17 cellular contexts compared by ENCODE assay signal in genomic region chr16:87822571-87822970, GRCh38. TPM values are rescaled to one million over a fixed set of nuclear protein-coding genes. Genes with fewer than 3 reads are reported as not detected.
DNase-seq lines count a peak whose midpoint lies in the region; ATAC-seq and TF ChIP-seq lines count a peak whose summit lies in the region.
"Had no signal": no experiment of that assay in that cellular context is flagged by ENCODE, and none has a peak within 500 bp of the region (broad histone marks: within the 10 kb centered on the region; RNA-seq: fewer than 3 reads in every experiment).

No MANE protein-coding gene starts in this region.

- H3K14ac ChIP-seq in IMR-90 (replicated peaks; ENCODE audit: low read depth, low read length) = no peak overlapping the region

- H3K27ac Mint-ChIP-seq in Caco-2 (ENCODE audit: unreplicated experiment) = peak overlapping the region; percentile 47
- peak overlapping the region; percentile 78 for H3K27ac Mint-ChIP-seq in neural crest cell (ENCODE audit: unreplicated experiment)
- H3K27ac Mint-ChIP-seq: B cell had no signal

- H3K18ac ChIP-seq in IMR-90 (ENCODE audit: low read depth, low read length) = no peak overlapping the region

- BruUV-seq in Caco-2 (replicated peaks; lab: Mats Ljungman, UMichigan) (no TSS peak), IMR-90 (replicated peaks; lab: Mats Ljungman, UMichigan) (no TSS peak)

- TF ChIP-seq POLR2A in IMR-90 (IDR thresholded peaks at IDR 0.05; ENCODE audit: low read depth, low read length) = no peak

- H3K9ac ChIP-seq in IMR-90 (ENCODE audit: low read depth, low read length) = no peak overlapping the region

- peak overlapping the region; percentile 63 for H2AFZ ChIP-seq in IMR-90 (replicated peaks; ENCODE audit: low read length, poor library complexity)

- H3K4me3 Mint-ChIP-seq in Caco-2 (ENCODE audit: unreplicated experiment) (no peak overlapping the region), neural crest cell (peak overlapping the region; percentile 12)
- H3K4me3 Mint-ChIP-seq: B cell, IgD-negative memory B cell had no signal

- H3K4me3 ChIP-seq in Caco-2 (ENCODE audit: low read depth, low read length) (no peak overlapping the region), IMR-90 (ENCODE audit: insufficient read depth, low read depth, low read length) (no peak overlapping the region), ectodermal cell (ENCODE audit: insufficient read depth, low read depth, low read length) (no peak overlapping the region)
- H3K4me3 ChIP-seq: SJSA1, spleen had no signal

- TF ChIP-seq CTCF in Caco-2 (IDR thresholded peaks at IDR 0.05; ENCODE audit: insufficient read depth in 1 of 2, low read depth in 1 of 2, low read length in 1 of 2, severe bottlenecking in 1 of 2, unreplicated experiment in 1 of 2) (no peak), IMR-90 (conservative IDR thresholded peaks at IDR 0.05; ENCODE audit: low read depth, low read length) (no peak), neural crest cell (conservative IDR thresholded peaks at IDR 0.05) (no peak)

- H2AK5ac ChIP-seq in IMR-90 (ENCODE audit: low read depth, low read length) = no peak overlapping the region

- no peak overlapping the region for H2BK20ac ChIP-seq in IMR-90 (ENCODE audit: low read depth, low read length)

- no peak overlapping the region for H4K8ac ChIP-seq in IMR-90 (ENCODE audit: low read depth in 2 of 2, low read length in 2 of 2)

- H3K27me3 ChIP-seq in Caco-2 (replicated peaks; ENCODE audit: control insufficient read depth, insufficient read depth, low read length) (no peaks in the 10 kb centered on the region), IMR-90 (ENCODE audit: control insufficient read depth, insufficient read depth, low read length) (peaks cover 5% of the 10 kb centered on the region), ectodermal cell (ENCODE audit: control insufficient read depth, insufficient read depth, low read length, poor library complexity, severe bottlenecking) (no peaks in the 10 kb centered on the region)
- H3K27me3 ChIP-seq: SJSA1 had no signal

- peaks cover 24% of the 10 kb centered on the region for H3K4me1 Mint-ChIP-seq in Caco-2 (ENCODE audit: low read depth, unreplicated experiment)
- H3K4me1 Mint-ChIP-seq in neural crest cell = peaks cover 31% of the 10 kb centered on the region

- POLR2A ChIA-PET in Caco-2 (lab: Charles Lee) (no interaction called here), IMR-90 (lab: Charles Lee; ENCODE audit: unreplicated experiment) (no interaction called here)

- no peak overlapping the region for H3K4ac ChIP-seq in IMR-90 (ENCODE audit: low read depth, low read length)

- H2BK120ac ChIP-seq in IMR-90 (ENCODE audit: low read depth, low read length) = no peak overlapping the region

- H4K20me1 ChIP-seq in IMR-90 (ENCODE audit: insufficient read depth, low read length) = no peaks in the 10 kb centered on the region

- ATAC-seq in IMR-90 (ENCODE audit: low read depth) (no peak), HG02798 (IDR thresholded peaks at IDR 0.05; ENCODE audit: poor library complexity, unreplicated experiment) (no peak)

- H2BK5ac ChIP-seq in IMR-90 (ENCODE audit: low read depth, low read length, poor library complexity, severe bottlenecking) = no peak overlapping the region

- WGBS in IMR-90 (ENCODE audit: extremely low coverage in 2 of 2, insufficient read length in 1 of 2), 2 experiments = 58% methylated on average over 14 of the region's 22 CpGs; no CpG with 5 or more reads in 1 of the 2 experiments
- 29 to 34% methylated on average over 22 of the region's 22 CpGs for WGBS in ectodermal cell, 2 experiments

- H2BK15ac ChIP-seq in IMR-90 (ENCODE audit: low read depth, low read length) = no peak overlapping the region

- CTCF ChIA-PET in Caco-2 (lab: Charles Lee) = no interaction called here
- CTCF ChIA-PET in IMR-90 (lab: Yijun Ruan, JAX) = no interaction called here

- no peak overlapping the region for H4K91ac ChIP-seq in IMR-90 (ENCODE audit: insufficient read depth, low read depth, low read length)

- H3K4me1 ChIP-seq in Caco-2 = peaks cover 35% of the 10 kb centered on the region
- no peaks in the 10 kb centered on the region for H3K4me1 ChIP-seq in IMR-90 (ENCODE audit: control insufficient read depth, insufficient read depth, low read length)
- H3K4me1 ChIP-seq in ectodermal cell (ENCODE audit: control insufficient read depth, insufficient read depth, low read length) = peaks cover 47% of the 10 kb centered on the region
- H3K4me1 ChIP-seq: SJSA1 had no signal

- H3K23ac ChIP-seq in IMR-90 (ENCODE audit: low read depth, low read length) = no peak overlapping the region

- no peak overlapping the region for H3K4me2 ChIP-seq in IMR-90 (ENCODE audit: low read depth, low read length)

- H3K27ac ChIP-seq in IMR-90 (ENCODE audit: insufficient read depth, low read length) (no peak overlapping the region), ectodermal cell (ENCODE audit: insufficient read depth, low read depth, low read length, poor library complexity, severe bottlenecking) (peak overlapping the region; percentile 39)
- H3K27ac ChIP-seq: SJSA1, spleen had no signal

- no peak overlapping the region for H4K5ac ChIP-seq in IMR-90 (ENCODE audit: low read depth, low read length)

- dilution Hi-C loops in IMR-90 (cut with HindIII; ENCODE audit: low sequenced_read_pairs, unreplicated experiment) = no loop called here

- H3K9me3 ChIP-seq in Caco-2 (peaks cover 9% of the 10 kb centered on the region), IMR-90 (ENCODE audit: control insufficient read depth, insufficient read depth, low read length) (peaks cover 15% of the 10 kb centered on the region), ectodermal cell (ENCODE audit: control insufficient read depth, low read length) (no peaks in the 10 kb centered on the region)

- H3K56ac ChIP-seq in IMR-90 (ENCODE audit: extremely low read depth, insufficient read depth, low read length) = no peak overlapping the region

- intact Hi-C loops in Caco-2 (cut with micrococcal nuclease; ENCODE audit: unreplicated experiment) (no loop called here), IMR-90 (cut with micrococcal nuclease) (no loop called here)

- H3K27me3 Mint-ChIP-seq in Caco-2 (ENCODE audit: insufficient read depth, unreplicated experiment) (no peaks in the 10 kb centered on the region), neural crest cell (ENCODE audit: low read depth) (peaks cover 6% of the 10 kb centered on the region)
- H3K27me3 Mint-ChIP-seq: IgD-negative memory B cell had no signal

- TF ChIP-seq RAD21 in IMR-90 (IDR thresholded peaks at IDR 0.05; ENCODE audit: low read length) = no peak

- no peaks in the 10 kb centered on the region for H3K9me1 ChIP-seq in IMR-90 (ENCODE audit: insufficient read depth, low read length)

- no peaks in the 10 kb centered on the region for H3K79me1 ChIP-seq in IMR-90 (ENCODE audit: low read depth in 1 of 2, low read length in 2 of 2)

- H3K36me3 ChIP-seq in Caco-2 (ENCODE audit: control insufficient read depth, insufficient read depth, low read length) (no peaks in the 10 kb centered on the region), IMR-90 (ENCODE audit: control insufficient read depth, insufficient read depth, low read length) (no peaks in the 10 kb centered on the region), ectodermal cell (ENCODE audit: control insufficient read depth, insufficient read depth, low read length) (no peaks in the 10 kb centered on the region)
- H3K36me3 ChIP-seq: SJSA1, spleen had no signal

- H2AK9ac ChIP-seq in IMR-90 (replicated peaks; ENCODE audit: low read depth, low read length, poor library complexity) = no peak overlapping the region

- in situ Hi-C loops in IMR-90 (cut with MboI; ENCODE audit: low sequenced_read_pairs) = no loop called here

- H3K36me3 Mint-ChIP-seq in Caco-2 (ENCODE audit: insufficient read depth, unreplicated experiment) = peaks cover 51% of the 10 kb centered on the region
- H3K36me3 Mint-ChIP-seq in neural crest cell (ENCODE audit: low read depth) = no peaks in the 10 kb centered on the region

- DNase-seq in Caco-2 (no peak), IMR-90 (no peak), neural crest cell (ENCODE audit: low read depth, low spot score) (no peak), T-helper 9 cell (no peak)
- DNase-seq in central memory CD4-positive, alpha-beta T cell = no peak
- no peak for DNase-seq in activated effector memory CD4-positive, alpha-beta T cell treated with Interleukin-2 at 50 U/mL for 16 hours
- DNase-seq: activated CD8-positive, alpha-beta memory T cell treated with anti-CD3 and anti-CD28 coated beads for 24 hours; activated gamma-delta T cell; DMS79 treated with DMSO at 0.1 percent for 48 hours; foreskin melanocyte; spleen; stimulated activated naive CD4-positive, alpha-beta T cell treated with Interleukin-2 at 50 U/mL for 16 hours had no signal

- H3K9me3 Mint-ChIP-seq in Caco-2 (ENCODE audit: unreplicated experiment) (peaks cover 10% of the 10 kb centered on the region), neural crest cell (no peaks in the 10 kb centered on the region)
- H3K9me3 Mint-ChIP-seq: IgD-negative memory B cell had no signal

TF ChIP-seq in IMR-90, 13 proteins besides CTCF, POLR2A, EP300 and RAD21:
- TF ChIP-seq BHLHE40 (IDR thresholded peaks at IDR 0.05; ENCODE audit: low read depth, low read length) (no peak), RFX5 (IDR thresholded peaks at IDR 0.05; ENCODE audit: low read depth, low read length) (no peak)

RNA-seq across cellular contexts. Expression of gene SLC7A5, which starts 46.7 kb away (rescaled TPM):
- total RNA-seq in Caco-2 (2022) (495 and 534 TPM in 2 replicates), IMR-90 (2012; rRNA removed) (11.3 and 13.6 TPM in 2 replicates), neural crest cell (40.5 and 41.6 TPM in 2 replicates)
- polyA plus RNA-seq in IMR-90 (2012; rRNA removed) = 87.9 and 101 TPM in 2 replicates
- 70.4 and 146 TPM in 2 replicates for polyA plus RNA-seq in IMR-90 (2012; cell fraction: cytosol; rRNA removed)
- polyA plus RNA-seq in IMR-90 (2012; cell fraction: nucleus; rRNA removed; ENCODE audit: low replicate concordance) = 88.7 and 147 TPM in 2 replicates
- polyA plus RNA-seq in ectodermal cell (2013, experiment 1 of 4) = 32.3 TPM
- 35.9 TPM for polyA plus RNA-seq in ectodermal cell (2013, experiment 2 of 4)
- 23.1 TPM for polyA plus RNA-seq in ectodermal cell (2013, experiment 3 of 4)
- 23.8 TPM for polyA plus RNA-seq in ectodermal cell (2013, experiment 4 of 4)

RNA-seq across cellular contexts. Expression of gene KLHDC4, which starts 56.8 kb away (rescaled TPM):
- total RNA-seq in Caco-2 (2022) = 116 and 117 TPM in 2 replicates
- total RNA-seq in IMR-90 (2012; rRNA removed) = 13.6 and 16.1 TPM in 2 replicates
- polyA plus RNA-seq in IMR-90 (2012; rRNA removed) = 19.0 and 22.9 TPM in 2 replicates
- 19.5 and 22.2 TPM in 2 replicates for polyA plus RNA-seq in IMR-90 (2012; cell fraction: cytosol; rRNA removed)
- polyA plus RNA-seq in IMR-90 (2012; cell fraction: nucleus; rRNA removed; ENCODE audit: low replicate concordance) = 70.1 and 93.8 TPM in 2 replicates
- 47.3 TPM for polyA plus RNA-seq in ectodermal cell (2013, experiment 1 of 4)
- polyA plus RNA-seq in ectodermal cell (2013, experiment 2 of 4) = 42.0 TPM
- polyA plus RNA-seq in ectodermal cell (2013, experiment 3 of 4) = 24.0 TPM
- polyA plus RNA-seq in ectodermal cell (2013, experiment 4 of 4) = 29.9 TPM
- total RNA-seq in neural crest cell = 55.4 and 57.0 TPM in 2 replicates

Comparison
In these comparisons a context has a peak if more than half of its experiments do, and no peak if none do; other contexts are left out.
1. RNA of gene SLC7A5, which starts 46.7 kb away (total RNA-seq): 495 to 534 TPM in Caco-2; 40.5 to 41.6 TPM in neural crest cell and 11.3 to 13.6 TPM in IMR-90; every median in the first group is over 10 times any median in the second.